8 cellular contexts compared by ENCODE assay signal in the genomic region with DNA sequence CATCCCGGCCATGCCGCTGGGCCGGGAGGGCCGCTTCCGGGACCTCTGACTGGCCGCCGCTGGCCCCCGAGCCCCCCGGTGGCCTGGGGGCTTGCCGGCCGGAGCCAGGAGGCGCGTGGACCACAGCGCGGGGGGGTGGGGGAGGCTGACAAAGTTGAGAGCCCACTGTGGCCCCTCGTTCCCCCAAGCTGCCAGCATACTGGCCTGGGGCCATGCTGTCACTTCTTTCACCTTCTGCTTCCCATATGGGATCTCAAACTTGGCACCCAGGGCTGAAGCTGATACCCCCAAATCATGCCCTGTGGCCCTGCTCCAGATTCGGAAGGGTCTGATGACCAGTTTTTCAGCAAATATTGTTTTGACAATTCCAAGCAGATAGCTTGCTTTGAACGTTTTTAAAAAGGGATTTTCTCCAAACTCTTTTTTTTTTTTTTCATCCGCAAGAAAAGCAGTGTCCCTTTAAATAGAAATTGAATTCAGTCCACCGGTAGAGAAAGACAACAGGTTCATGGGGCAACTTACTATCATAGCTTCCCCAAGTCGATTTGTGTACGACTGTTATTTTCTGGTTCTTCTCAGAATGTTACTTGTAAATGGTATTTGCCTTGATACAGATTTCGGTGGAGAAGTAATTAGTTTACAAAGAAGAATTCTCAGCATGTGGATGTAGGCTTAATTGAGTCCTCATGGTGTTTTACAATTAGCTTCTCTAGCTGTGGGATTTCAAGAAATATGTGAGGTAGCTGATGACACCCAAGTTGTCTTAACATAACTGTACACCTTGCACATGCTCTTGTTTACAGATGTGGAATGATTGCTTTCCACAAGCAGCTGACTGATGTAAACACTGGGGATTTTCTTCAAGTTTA. TPM values are rescaled to one million over a fixed set of nuclear protein-coding genes. Genes with fewer than 3 reads are reported as not detected.
DNase-seq lines count a peak whose midpoint lies in the region; ATAC-seq and TF ChIP-seq lines count a peak whose summit lies in the region.

No MANE protein-coding gene starts in this region.

- peak overlapping the region; percentile 10 for H3K27ac Mint-ChIP-seq in activated CD4-positive, alpha-beta memory T cell treated with anti-CD3 and anti-CD28 coated beads, Interleukin-2, amount 10 ng/mL, durations not matched to agents 7 days and 5 days
- H3K27ac Mint-ChIP-seq in progenitor cell of endocrine pancreas = peak overlapping the region; percentile 68

- CTCF ChIA-PET in activated CD4-positive, alpha-beta memory T cell treated with anti-CD3 and anti-CD28 coated beads, Interleukin-2, amount 10 ng/mL, durations not matched to agents 7 days and 5 days (lab: Charles Lee) = interaction anchor here (0.5 to 1.5 kb wide), 4 partner anchors 25 to 506 kb away, joined by 4 to 7 read pairs (median 5); no protein-coding TSS in a partner anchor

- H3K4me1 Mint-ChIP-seq in activated CD4-positive, alpha-beta memory T cell treated with anti-CD3 and anti-CD28 coated beads, Interleukin-2, amount 10 ng/mL, durations not matched to agents 7 days and 5 days = peaks cover 57% of the 10 kb centered on the region
- peaks cover 25% of the 10 kb centered on the region for H3K4me1 Mint-ChIP-seq in progenitor cell of endocrine pancreas (ENCODE audit: low read depth)

- ATAC-seq in HG03460 (IDR thresholded peaks at IDR 0.05; ENCODE audit: unreplicated experiment) = no peak

- H3K4me3 ChIP-seq in foreskin fibroblast (ENCODE audit: low read depth in 1 of 2, low read length in 2 of 2) = peak overlapping the region; percentile 76 to 88

- no peak for TF ChIP-seq CTCF in foreskin fibroblast (IDR thresholded peaks at IDR 0.05; ENCODE audit: low read depth, low read length)
- no peak for TF ChIP-seq CTCF in progenitor cell of endocrine pancreas (IDR thresholded peaks at IDR 0.05; ENCODE audit: unreplicated experiment)
- TF ChIP-seq CTCF in GM20000 (IDR thresholded peaks at IDR 0.05; ENCODE audit: extremely low read depth, missing control alignments) = no peak

- no peaks in the 10 kb centered on the region for H3K27me3 Mint-ChIP-seq in activated CD4-positive, alpha-beta memory T cell treated with anti-CD3 and anti-CD28 coated beads, Interleukin-2, amount 10 ng/mL, durations not matched to agents 7 days and 5 days
- H3K27me3 Mint-ChIP-seq in progenitor cell of endocrine pancreas = peaks cover 13% of the 10 kb centered on the region

- peak overlapping the region; percentile 76 for H3K4me3 Mint-ChIP-seq in activated CD4-positive, alpha-beta memory T cell treated with anti-CD3 and anti-CD28 coated beads, Interleukin-2, amount 10 ng/mL, durations not matched to agents 7 days and 5 days
- peak overlapping the region; percentile 84 for H3K4me3 Mint-ChIP-seq in progenitor cell of endocrine pancreas (ENCODE audit: low read depth)

- H3K9me3 Mint-ChIP-seq in activated CD4-positive, alpha-beta memory T cell treated with anti-CD3 and anti-CD28 coated beads, Interleukin-2, amount 10 ng/mL, durations not matched to agents 7 days and 5 days = no peaks in the 10 kb centered on the region
- no peaks in the 10 kb centered on the region for H3K9me3 Mint-ChIP-seq in progenitor cell of endocrine pancreas (ENCODE audit: low read depth)

- peaks cover 4% of the 10 kb centered on the region for H3K36me3 Mint-ChIP-seq in activated CD4-positive, alpha-beta memory T cell treated with anti-CD3 and anti-CD28 coated beads, Interleukin-2, amount 10 ng/mL, durations not matched to agents 7 days and 5 days (ENCODE audit: low read depth)
- no peaks in the 10 kb centered on the region for H3K36me3 Mint-ChIP-seq in progenitor cell of endocrine pancreas (ENCODE audit: insufficient read depth)

- DNase-seq in NCI-H82 (lab: John Stamatoyannopoulos, UW) (peak; percentile 59), NCI-H82 treated with DMSO at 0.1 percent for 48 hours (lab: John Stamatoyannopoulos, UW; ENCODE audit: unreplicated experiment) (no peak), foreskin fibroblast (peak in 1 of 2 donors; percentile 14), progenitor cell of endocrine pancreas (ENCODE audit: low spot score, unreplicated experiment) (no peak), GM20000 (ENCODE audit: low spot score) (no peak)
- DNase-seq in activated CD4-positive, alpha-beta memory T cell treated with anti-CD3 and anti-CD28 coated beads, Interleukin-2, amount 10 ng/mL, durations not matched to agents 7 days and 5 days = no peak
- DNase-seq in stimulated activated naive CD4-positive, alpha-beta T cell treated with Interleukin-2 at 50 U/mL for 16 hours (lab: John Stamatoyannopoulos, UW) = no peak

- POLR2A ChIA-PET in activated CD4-positive, alpha-beta memory T cell treated with anti-CD3 and anti-CD28 coated beads, Interleukin-2, amount 10 ng/mL, durations not matched to agents 7 days and 5 days (lab: Charles Lee) = interaction anchor here (0.6 to 2.9 kb wide), 10 partner anchors 10 to 298 kb away, joined by 3 to 11 read pairs (median 5); a partner anchor contains a TSS

RNA-seq across cellular contexts. Expression of a gene that starts 1.0 kb away (rescaled TPM):
- total RNA-seq in activated CD4-positive, alpha-beta memory T cell treated with anti-CD3 and anti-CD28 coated beads, Interleukin-2, amount 10 ng/mL, durations not matched to agents 7 days and 5 days = 10 to 100 TPM; 15.8 to 16.3 TPM
- total RNA-seq in progenitor cell of endocrine pancreas = 31.2 and 31.5 TPM in 2 replicates

RNA-seq across cellular contexts. Expression of a gene that starts 11.1 kb away (rescaled TPM):
- under 1 TPM in 1 of 2 experiments, not detected in 1; 0.50 TPM for total RNA-seq in activated CD4-positive, alpha-beta memory T cell treated with anti-CD3 and anti-CD28 coated beads, Interleukin-2, amount 10 ng/mL, durations not matched to agents 7 days and 5 days
- total RNA-seq in progenitor cell of endocrine pancreas = not detected in 2 replicates
